ENCODE assay signal across 10 cellular contexts in the genomic region with DNA sequence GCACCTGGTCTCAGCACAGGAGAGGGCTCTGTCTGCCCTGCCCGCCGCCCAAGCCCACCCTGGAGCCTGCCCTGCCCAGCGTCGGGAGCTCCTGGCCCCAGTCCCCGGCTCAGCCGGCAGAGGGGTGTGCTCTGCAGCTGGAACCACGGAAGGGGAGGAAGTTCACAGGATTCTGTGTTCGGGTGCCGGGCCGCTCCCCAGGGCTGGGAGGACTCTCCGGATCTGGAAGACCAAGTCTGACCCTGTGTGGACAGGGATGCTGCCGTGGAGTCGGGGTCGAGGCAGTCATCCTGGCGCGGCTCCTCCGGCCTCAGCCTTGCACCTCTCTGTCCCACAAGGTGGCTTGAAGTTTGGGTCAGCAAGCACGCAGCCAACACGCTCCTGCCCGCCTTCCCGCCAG.
"Had no signal": no experiment of that assay in that cellular context is flagged by ENCODE, and none has a peak within 500 bp of the region (broad histone marks: within the 10 kb centered on the region; RNA-seq: fewer than 3 reads in every experiment).

No MANE protein-coding gene starts in this region.

- H3K4me3 ChIP-seq: GM23248, HAP-1 had no signal

- H3K9ac ChIP-seq: GM23248, KMS-11 had no signal

- FAIRE-seq: H54 had no signal

- ATAC-seq: HCT116 had no signal

- H2AFZ ChIP-seq: GM23248 had no signal

- H3K27ac ChIP-seq: GM23248, HL-60, KMS-11 had no signal

- H3K4me2 ChIP-seq: KMS-11 had no signal

- H3K9me3 ChIP-seq: HAP-1 had no signal

- H3K36me3 ChIP-seq: HAP-1 had no signal

- H3K4me1 ChIP-seq: HAP-1 had no signal

- H3K9me3 Mint-ChIP-seq: HFFc6 had no signal

- H3K27ac Mint-ChIP-seq: HFFc6 had no signal

- DNase-seq: GM23248, GOT3, HFFc6, IMR-90, KBM-7 had no signal

- H3K4me3 Mint-ChIP-seq: HFFc6 had no signal
